ENCODE assay signal across 18 cellular contexts in the genomic region with DNA sequence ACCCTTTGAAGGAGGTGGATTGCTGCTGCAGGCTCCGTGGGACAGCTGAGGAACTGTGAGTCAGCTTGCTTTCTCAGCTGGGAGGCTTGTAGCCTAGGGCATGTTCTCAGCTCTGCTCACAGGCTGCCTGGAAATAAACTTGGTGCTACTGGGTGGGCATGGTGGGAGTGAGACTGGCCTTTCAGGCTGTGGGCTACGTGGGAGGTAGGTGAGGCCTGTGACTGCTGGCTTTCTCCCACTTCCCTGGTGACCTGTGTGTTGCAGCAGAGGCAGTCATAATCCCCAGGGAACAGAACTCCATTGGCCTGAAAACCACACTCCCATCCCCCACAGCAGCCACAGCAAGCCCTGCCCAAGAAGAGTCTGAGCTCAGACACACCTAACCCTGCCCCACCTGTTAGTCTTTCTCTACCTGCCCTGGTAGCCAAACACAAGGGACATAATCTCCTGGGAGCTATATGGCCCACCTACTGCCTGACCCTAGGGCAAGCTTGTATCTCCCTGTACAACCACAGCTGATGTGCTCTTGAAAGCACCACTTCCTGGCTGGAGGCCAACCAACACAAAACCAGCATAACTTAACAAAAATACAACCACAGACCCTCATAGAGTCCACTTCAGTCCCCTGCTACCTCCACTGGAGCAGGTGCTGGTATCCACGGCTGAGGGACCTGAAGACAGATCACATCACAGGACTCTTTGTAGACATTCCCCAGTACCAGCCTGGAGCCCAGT.
DNase-seq lines count a peak whose midpoint lies in the region; ATAC-seq and TF ChIP-seq lines count a peak whose summit lies in the region.
"Had no signal": no experiment of that assay in that cellular context is flagged by ENCODE, and none has a peak within 500 bp of the region (broad histone marks: within the 10 kb centered on the region; RNA-seq: fewer than 3 reads in every experiment).

No MANE protein-coding gene starts in this region.

- H3K9me3 Mint-ChIP-seq in chondrocyte (ENCODE audit: low read depth) (peaks cover 46% of the 10 kb centered on the region), WTC11 (peaks cover 45% of the 10 kb centered on the region)

- H4K20me1 ChIP-seq in BLaER1 = no peaks in the 10 kb centered on the region

- H3K27me3 ChIP-seq in BLaER1 = no peaks in the 10 kb centered on the region
- H3K27me3 ChIP-seq in MG63 = no peaks in the 10 kb centered on the region
- H3K27me3 ChIP-seq: upper lobe of left lung had no signal

- no peak overlapping the region for H3K4me3 Mint-ChIP-seq in chondrocyte (ENCODE audit: unreplicated experiment)
- H3K4me3 Mint-ChIP-seq in WTC11 = no peak overlapping the region
- H3K4me3 Mint-ChIP-seq: activated naive CD4-positive, alpha-beta T cell treated with anti-CD3 and anti-CD28 coated beads, Interleukin-2, amount 10 ng/mL, durations not matched to agents 7 days and 5 days; CD8-positive, alpha-beta memory T cell; endodermal cell; immature natural killer cell had no signal

- CTCF ChIA-PET in WTC11 (lab: Charles Lee) = no interaction called here

- H3K4me1 Mint-ChIP-seq in chondrocyte (ENCODE audit: low read depth) (peaks cover 20% of the 10 kb centered on the region), WTC11 (no peaks in the 10 kb centered on the region)
- H3K4me1 Mint-ChIP-seq: activated naive CD4-positive, alpha-beta T cell treated with anti-CD3 and anti-CD28 coated beads, Interleukin-2, amount 10 ng/mL, durations not matched to agents 7 days and 5 days; CD8-positive, alpha-beta memory T cell; endodermal cell; immature natural killer cell had no signal

- peak overlapping the region; percentile 69 for H3K27ac ChIP-seq in BLaER1
- H3K27ac ChIP-seq: RWPE1, upper lobe of left lung had no signal

- ATAC-seq in WTC11 = no peak

- peak overlapping the region; percentile 3 for H3K27ac Mint-ChIP-seq in chondrocyte (ENCODE audit: unreplicated experiment)
- no peak overlapping the region for H3K27ac Mint-ChIP-seq in WTC11
- H3K27ac Mint-ChIP-seq: activated naive CD4-positive, alpha-beta T cell treated with anti-CD3 and anti-CD28 coated beads, Interleukin-2, amount 10 ng/mL, durations not matched to agents 7 days and 5 days; endodermal cell; immature natural killer cell had no signal

- peaks cover 76% of the 10 kb centered on the region for H3K4me1 ChIP-seq in BLaER1
- H3K4me1 ChIP-seq: upper lobe of left lung had no signal

- no peak overlapping the region for H3K9ac ChIP-seq in BLaER1

- DNase-seq in NCI-H526 treated with DMSO at 0.1 percent for 48 hours (lab: John Stamatoyannopoulos, UW) (peak; percentile 9), chondrocyte (ENCODE audit: low spot score) (no peak), kidney tubule cell (ENCODE audit: low spot score) (peak; percentile 54), ecto neural progenitor cell (ENCODE audit: low spot score) (no peak), WTC11 (ENCODE audit: low spot score) (no peak), MG63 (no peak), NCI-H128 (lab: John Stamatoyannopoulos, UW; ENCODE audit: unreplicated experiment) (no peak)
- DNase-seq: activated naive CD4-positive, alpha-beta T cell treated with anti-CD3 and anti-CD28 coated beads, Interleukin-2, amount 10 ng/mL, durations not matched to agents 7 days and 5 days; CD8-positive, alpha-beta memory T cell; endodermal cell; immature natural killer cell; NCI-H2107; NCI-H774; stimulated activated naive CD4-positive, alpha-beta T cell; T-helper 2 cell; upper lobe of left lung had no signal

- peaks cover 63% of the 10 kb centered on the region for H3K9me3 ChIP-seq in BLaER1
- H3K9me3 ChIP-seq in MG63 = no peaks in the 10 kb centered on the region
- H3K9me3 ChIP-seq: upper lobe of left lung had no signal

- H3K4me2 ChIP-seq in BLaER1 = peak overlapping the region; percentile 82

- POLR2A ChIA-PET in WTC11 (lab: Charles Lee) = no interaction called here

- no peaks in the 10 kb centered on the region for H3K27me3 Mint-ChIP-seq in chondrocyte (ENCODE audit: low read depth)
- H3K27me3 Mint-ChIP-seq in WTC11 (ENCODE audit: low read depth) = no peaks in the 10 kb centered on the region; the same call in 1 of the 2 replicates
- H3K27me3 Mint-ChIP-seq: activated naive CD4-positive, alpha-beta T cell treated with anti-CD3 and anti-CD28 coated beads, Interleukin-2, amount 10 ng/mL, durations not matched to agents 7 days and 5 days had no signal

- H3K4me3 ChIP-seq in BLaER1 (0 out of 2 replicates have a peak overlapping the region, but pooled peaks have one; percentile 6), MG63 (no peak overlapping the region)
- H3K4me3 ChIP-seq: upper lobe of left lung had no signal

- H3K36me3 Mint-ChIP-seq in chondrocyte (ENCODE audit: low read depth) = peaks cover 2% of the 10 kb centered on the region
- peaks cover 30% of the 10 kb centered on the region for H3K36me3 Mint-ChIP-seq in WTC11
- H3K36me3 Mint-ChIP-seq: activated naive CD4-positive, alpha-beta T cell treated with anti-CD3 and anti-CD28 coated beads, Interleukin-2, amount 10 ng/mL, durations not matched to agents 7 days and 5 days; CD8-positive, alpha-beta memory T cell; immature natural killer cell had no signal

- H3K36me3 ChIP-seq in BLaER1 = peaks cover 15% of the 10 kb centered on the region
- no peaks in the 10 kb centered on the region for H3K36me3 ChIP-seq in MG63
- H3K36me3 ChIP-seq: upper lobe of left lung had no signal

- TF ChIP-seq CTCF in chondrocyte (IDR thresholded peaks at IDR 0.05) (no peak), WTC11 (IDR thresholded peaks at IDR 0.05) (no peak)

TF ChIP-seq in WTC11, 78 proteins besides CTCF, POLR2A, EP300 and RAD21:
- no peak for TF ChIP-seq PREB (CRISPR knock-in tag; IDR thresholded peaks at IDR 0.05; ENCODE audit: borderline replicate concordance)
- no peak for TF ChIP-seq E2F5 (CRISPR knock-in tag; IDR thresholded peaks at IDR 0.05)
- TF ChIP-seq MYBL2 (CRISPR knock-in tag; IDR thresholded peaks at IDR 0.05) = no peak
- TF ChIP-seq, protein P1, sequence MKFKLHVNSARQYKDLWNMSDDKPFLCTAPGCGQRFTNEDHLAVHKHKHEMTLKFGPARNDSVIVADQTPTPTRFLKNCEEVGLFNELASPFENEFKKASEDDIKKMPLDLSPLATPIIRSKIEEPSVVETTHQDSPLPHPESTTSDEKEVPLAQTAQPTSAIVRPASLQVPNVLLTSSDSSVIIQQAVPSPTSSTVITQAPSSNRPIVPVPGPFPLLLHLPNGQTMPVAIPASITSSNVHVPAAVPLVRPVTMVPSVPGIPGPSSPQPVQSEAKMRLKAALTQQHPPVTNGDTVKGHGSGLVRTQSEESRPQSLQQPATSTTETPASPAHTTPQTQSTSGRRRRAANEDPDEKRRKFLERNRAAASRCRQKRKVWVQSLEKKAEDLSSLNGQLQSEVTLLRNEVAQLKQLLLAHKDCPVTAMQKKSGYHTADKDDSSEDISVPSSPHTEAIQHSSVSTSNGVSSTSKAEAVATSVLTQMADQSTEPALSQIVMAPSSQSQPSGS (CRISPR knock-in tag; IDR thresholded peaks at IDR 0.05; ENCODE audit: borderline replicate concordance, low read depth) = no peak
- TF ChIP-seq TCF7 (CRISPR knock-in tag; IDR thresholded peaks at IDR 0.05; ENCODE audit: low read depth) = no peak

Comparison
In these comparisons a context has a peak if more than half of its experiments do, and no peak if none do; other contexts are left out.
1. DNase-seq: peak in NCI-H526 treated with DMSO at 0.1 percent for 48 hours (single experiment) and kidney tubule cell (single experiment); none in chondrocyte (single experiment), ecto neural progenitor cell (single experiment), WTC11 (single experiment), MG63 (single experiment) and NCI-H128 (single experiment).